ENCODE assay signal across 1 cellular context in genomic region chr5:111385970-111386831, GRCh38.
TF ChIP-seq lines count a peak whose summit lies in the region.

No MANE protein-coding gene starts in this region.

TF ChIP-seq in SK-N-SH treated with all-trans-retinoic acid at 6 μM for 48 hours, 23 proteins besides CTCF, POLR2A, EP300 and RAD21 (continued from another document):
- TF ChIP-seq TSHZ2 (CRISPR knock-in tag; IDR thresholded peaks at IDR 0.05) (peak; percentile 96), ISL1 (CRISPR knock-in tag; IDR thresholded peaks at IDR 0.05) (peak; percentile 87), RARB (CRISPR knock-in tag; IDR thresholded peaks at IDR 0.05) (no peak)
